In genomic region chr15:84606653-84607120, GRCh38 we compare ENCODE assay signal across 2 cellular contexts.
TF ChIP-seq lines count a peak whose summit lies in the region.

No MANE protein-coding gene starts in this region.

TF ChIP-seq in A549, 52 proteins besides CTCF, POLR2A, EP300 and RAD21 (continued from another document):
- TF ChIP-seq FOSL2 (IDR thresholded peaks at IDR 0.05) (no peak), FOSL2 (CRISPR knock-in tag; IDR thresholded peaks at IDR 0.05) (no peak), NR3C1 (IDR thresholded peaks at IDR 0.05) (no peak)

TF ChIP-seq in neural cell, 6 proteins besides CTCF, POLR2A, EP300 and RAD21 (continued from another document):
- TF ChIP-seq, protein P1, sequence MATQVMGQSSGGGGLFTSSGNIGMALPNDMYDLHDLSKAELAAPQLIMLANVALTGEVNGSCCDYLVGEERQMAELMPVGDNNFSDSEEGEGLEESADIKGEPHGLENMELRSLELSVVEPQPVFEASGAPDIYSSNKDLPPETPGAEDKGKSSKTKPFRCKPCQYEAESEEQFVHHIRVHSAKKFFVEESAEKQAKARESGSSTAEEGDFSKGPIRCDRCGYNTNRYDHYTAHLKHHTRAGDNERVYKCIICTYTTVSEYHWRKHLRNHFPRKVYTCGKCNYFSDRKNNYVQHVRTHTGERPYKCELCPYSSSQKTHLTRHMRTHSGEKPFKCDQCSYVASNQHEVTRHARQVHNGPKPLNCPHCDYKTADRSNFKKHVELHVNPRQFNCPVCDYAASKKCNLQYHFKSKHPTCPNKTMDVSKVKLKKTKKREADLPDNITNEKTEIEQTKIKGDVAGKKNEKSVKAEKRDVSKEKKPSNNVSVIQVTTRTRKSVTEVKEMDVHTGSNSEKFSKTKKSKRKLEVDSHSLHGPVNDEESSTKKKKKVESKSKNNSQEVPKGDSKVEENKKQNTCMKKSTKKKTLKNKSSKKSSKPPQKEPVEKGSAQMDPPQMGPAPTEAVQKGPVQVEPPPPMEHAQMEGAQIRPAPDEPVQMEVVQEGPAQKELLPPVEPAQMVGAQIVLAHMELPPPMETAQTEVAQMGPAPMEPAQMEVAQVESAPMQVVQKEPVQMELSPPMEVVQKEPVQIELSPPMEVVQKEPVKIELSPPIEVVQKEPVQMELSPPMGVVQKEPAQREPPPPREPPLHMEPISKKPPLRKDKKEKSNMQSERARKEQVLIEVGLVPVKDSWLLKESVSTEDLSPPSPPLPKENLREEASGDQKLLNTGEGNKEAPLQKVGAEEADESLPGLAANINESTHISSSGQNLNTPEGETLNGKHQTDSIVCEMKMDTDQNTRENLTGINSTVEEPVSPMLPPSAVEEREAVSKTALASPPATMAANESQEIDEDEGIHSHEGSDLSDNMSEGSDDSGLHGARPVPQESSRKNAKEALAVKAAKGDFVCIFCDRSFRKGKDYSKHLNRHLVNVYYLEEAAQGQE (IDR thresholded peaks at IDR 0.05; ENCODE audit: borderline replicate concordance), result no peak
- TF ChIP-seq POLR2AphosphoS5 (IDR thresholded peaks at IDR 0.05) (no peak), TAF1 (IDR thresholded peaks at IDR 0.05; ENCODE audit: low read depth) (no peak), MXI1 (conservative IDR thresholded peaks at IDR 0.05; ENCODE audit: poor library complexity, severe bottlenecking) (no peak), EZH2 (IDR thresholded peaks at IDR 0.05; ENCODE audit: borderline replicate concordance, insufficient read depth, low read length, poor library complexity, severe bottlenecking) (no peak)
